26 cellular contexts compared by ENCODE assay signal in genomic region chr7:142331941-142332340, GRCh38.
"Had no signal": no experiment of that assay in that cellular context is flagged by ENCODE, and none has a peak within 500 bp of the region (broad histone marks: within the 10 kb centered on the region; RNA-seq: fewer than 3 reads in every experiment).

No MANE protein-coding gene starts in this region.

- H3K27ac ChIP-seq: ascending aorta, cardiac muscle cell, heart left ventricle, neural progenitor cell, spleen, testis, transverse colon, VCaP had no signal

- DNase-seq: activated CD4-positive, alpha-beta T cell treated with anti-CD3 and anti-CD28 coated beads, Interleukin-2, amount 10 ng/mL, durations not matched to agents 7 days and 5 days; activated effector memory CD4-positive, alpha-beta T cell treated with anti-CD3 and anti-CD28 coated beads, Interleukin-2, amount 50 U/mL, for 16 hours; activated naive CD8-positive, alpha-beta T cell treated with anti-CD3 and anti-CD28 coated beads, Interleukin-2, amount 10 ng/mL, durations not matched to agents 7 days and 5 days; activated T-cell treated with anti-CD3 and anti-CD28 coated beads for 4 hours; cerebellar nuclear complex; cortex of kidney; foreskin fibroblast; heart left ventricle; immature natural killer cell; natural killer cell; posterior cingulate gyrus; right cardiac atrium; spleen; stimulated activated naive CD4-positive, alpha-beta T cell; SW 1271; T-helper 9 cell; testis; transverse colon had no signal

- H3K4me1 Mint-ChIP-seq: activated CD4-positive, alpha-beta T cell treated with anti-CD3 and anti-CD28 coated beads, Interleukin-2, amount 10 ng/mL, durations not matched to agents 7 days and 5 days; immature natural killer cell; memory B cell; natural killer cell had no signal

- H3K4me3 Mint-ChIP-seq: activated CD4-positive, alpha-beta T cell treated with anti-CD3 and anti-CD28 coated beads, Interleukin-2, amount 10 ng/mL, durations not matched to agents 7 days and 5 days; activated naive CD8-positive, alpha-beta T cell treated with anti-CD3 and anti-CD28 coated beads, Interleukin-2, amount 10 ng/mL, durations not matched to agents 7 days and 5 days; activated T-helper 1 cell treated with anti-CD3 and anti-CD28 coated beads, Interleukin-12 subunit alpha, Interleukin-12 subunit beta, Interleukin-2, Interleukin-4 antibody, amounts not matched to agents 30 ng/mL and 10 ng/mL and 1 ng/mL, durations not matched to agents 14 hours and 24 hours and 36 hours; brain; immature natural killer cell; memory B cell; natural killer cell; neural progenitor cell; T-helper 1 cell treated with Interleukin-12 subunit alpha and Interleukin-12 subunit beta and Interleukin-4 antibody, amounts not matched to agents 30 μg/mL and 1 μg/mL, for 36 hours had no signal

- H3K4me1 ChIP-seq: ascending aorta, heart left ventricle, spleen, testis, transverse colon had no signal

- H3K27ac Mint-ChIP-seq: activated CD4-positive, alpha-beta T cell treated with anti-CD3 and anti-CD28 coated beads, Interleukin-2, amount 10 ng/mL, durations not matched to agents 7 days and 5 days; activated naive CD8-positive, alpha-beta T cell treated with anti-CD3 and anti-CD28 coated beads, Interleukin-2, amount 10 ng/mL, durations not matched to agents 7 days and 5 days; activated T-helper 1 cell treated with anti-CD3 and anti-CD28 coated beads, Interleukin-12 subunit alpha, Interleukin-12 subunit beta, Interleukin-2, Interleukin-4 antibody, amounts not matched to agents 30 ng/mL and 10 ng/mL and 1 ng/mL, durations not matched to agents 14 hours and 24 hours and 36 hours; brain; immature natural killer cell; memory B cell; natural killer cell; neural progenitor cell; T-helper 1 cell treated with Interleukin-12 subunit alpha and Interleukin-12 subunit beta and Interleukin-4 antibody, amounts not matched to agents 30 μg/mL and 1 μg/mL, for 36 hours had no signal

- H3K4me3 ChIP-seq: ascending aorta, cardiac muscle cell, heart left ventricle, neural progenitor cell, spleen, testis, transverse colon had no signal

- H3K9me3 ChIP-seq: ascending aorta, heart left ventricle, spleen, testis, transverse colon had no signal

- H3K9me3 Mint-ChIP-seq: activated CD4-positive, alpha-beta T cell treated with anti-CD3 and anti-CD28 coated beads, Interleukin-2, amount 10 ng/mL, durations not matched to agents 7 days and 5 days; activated naive CD8-positive, alpha-beta T cell treated with anti-CD3 and anti-CD28 coated beads, Interleukin-2, amount 10 ng/mL, durations not matched to agents 7 days and 5 days; activated T-helper 1 cell treated with anti-CD3 and anti-CD28 coated beads, Interleukin-12 subunit alpha, Interleukin-12 subunit beta, Interleukin-2, Interleukin-4 antibody, amounts not matched to agents 30 ng/mL and 10 ng/mL and 1 ng/mL, durations not matched to agents 14 hours and 24 hours and 36 hours; immature natural killer cell; memory B cell; natural killer cell; neural progenitor cell; T-helper 1 cell treated with Interleukin-12 subunit alpha and Interleukin-12 subunit beta and Interleukin-4 antibody, amounts not matched to agents 30 μg/mL and 1 μg/mL, for 36 hours had no signal

- H3K27me3 Mint-ChIP-seq: brain had no signal

- ATAC-seq: heart left ventricle, natural killer cell, right cardiac atrium had no signal

- H3K36me3 ChIP-seq: ascending aorta, cardiac muscle cell, heart left ventricle, neural progenitor cell, spleen, transverse colon had no signal

- H3K36me3 Mint-ChIP-seq: activated naive CD8-positive, alpha-beta T cell treated with anti-CD3 and anti-CD28 coated beads, Interleukin-2, amount 10 ng/mL, durations not matched to agents 7 days and 5 days; brain; immature natural killer cell; memory B cell; natural killer cell; neural progenitor cell had no signal

- H3K27me3 ChIP-seq: ascending aorta, cardiac muscle cell, neural progenitor cell, testis, transverse colon had no signal
